ENCODE assay signal across 8 cellular contexts in genomic region chr1:25615563-25616079, GRCh38. TPM values are rescaled to one million over a fixed set of nuclear protein-coding genes. Genes with fewer than 3 reads are reported as not detected.
A peak's percentile ranks its signal among the peaks of the same experiment; 100 is the strongest.
DNase-seq lines count a peak whose midpoint lies in the region; ATAC-seq and TF ChIP-seq lines count a peak whose summit lies in the region.

No MANE protein-coding gene starts in this region.

- DNase-seq in GM12865 (ENCODE audit: low read depth) (no peak), MG63 (no peak), AG08396 (ENCODE audit: low spot score) (no peak)
- no peak for DNase-seq in natural killer cell treated with Interleukin-12 subunit alpha and Interleukin-12 subunit beta and Interleukin-15 and Interleukin-18, amount 100 ng/mL, for 72 hours (ENCODE audit: low spot score)

- peak overlapping the region; percentile 75 for H3K4me3 Mint-ChIP-seq in natural killer cell treated with Interleukin-12 subunit alpha and Interleukin-12 subunit beta and Interleukin-15 and Interleukin-18, amount 100 ng/mL, for 72 hours

- H3K4me1 Mint-ChIP-seq in natural killer cell treated with Interleukin-12 subunit alpha and Interleukin-12 subunit beta and Interleukin-15 and Interleukin-18, amount 100 ng/mL, for 72 hours (ENCODE audit: low read depth in 2 of 2), result peaks cover 41 to 44% of the 10 kb centered on the region in 2 donors

- H3K27ac Mint-ChIP-seq in natural killer cell treated with Interleukin-12 subunit alpha and Interleukin-12 subunit beta and Interleukin-15 and Interleukin-18, amount 100 ng/mL, for 72 hours, result peak overlapping the region in 1 of 2 donors; percentile 5

- peaks cover 7% of the 10 kb centered on the region for H3K27me3 ChIP-seq in MG63

- H3K27ac ChIP-seq in cingulate gyrus (ENCODE audit: low read depth, low read length), result peak overlapping the region; percentile 70

- peaks cover 18 to 31% of the 10 kb centered on the region in 2 donors for H3K27me3 Mint-ChIP-seq in natural killer cell treated with Interleukin-12 subunit alpha and Interleukin-12 subunit beta and Interleukin-15 and Interleukin-18, amount 100 ng/mL, for 72 hours

- H3K4me3 ChIP-seq in GM12865 (ENCODE audit: low read depth, low read length) (peak overlapping the region; percentile 48), MG63 (peak overlapping the region; percentile 50)

- H3K36me3 ChIP-seq in MG63, result no peaks in the 10 kb centered on the region

- no peaks in the 10 kb centered on the region for H3K9me3 ChIP-seq in MG63

- no peaks in the 10 kb centered on the region for H3K9me3 Mint-ChIP-seq in natural killer cell treated with Interleukin-12 subunit alpha and Interleukin-12 subunit beta and Interleukin-15 and Interleukin-18, amount 100 ng/mL, for 72 hours

- no peak for ATAC-seq in natural killer cell treated with Interleukin-12 subunit alpha and Interleukin-12 subunit beta and Interleukin-15 and Interleukin-18, amount 100 ng/mL, for 72 hours
- ATAC-seq in GM21515 (IDR thresholded peaks at IDR 0.05; ENCODE audit: unreplicated experiment) (no peak), GM21528 (IDR thresholded peaks at IDR 0.05; ENCODE audit: low FRiP score, unreplicated experiment) (no peak), GM21723 (IDR thresholded peaks at IDR 0.05; ENCODE audit: unreplicated experiment) (no peak)

- no peak for TF ChIP-seq CTCF in GM12865 (IDR thresholded peaks at IDR 0.05; ENCODE audit: insufficient read depth, low read depth, low read length, missing control alignments)

- H3K36me3 Mint-ChIP-seq in natural killer cell treated with Interleukin-12 subunit alpha and Interleukin-12 subunit beta and Interleukin-15 and Interleukin-18, amount 100 ng/mL, for 72 hours, result no peaks in the 10 kb centered on the region

RNA-seq across cellular contexts. Expression of gene MAN1C1, which starts 1.0 kb away (rescaled TPM):
- 0.26 TPM in 1 of 2 replicates, not detected in the other for total RNA-seq in MG63 (2014; rRNA removed; shearing (Covaris generic); ENCODE audit: low replicate concordance)
- total RNA-seq in natural killer cell treated with Interleukin-12 subunit alpha and Interleukin-12 subunit beta and Interleukin-15 and Interleukin-18, amount 100 ng/mL, for 72 hours, result 1 to 10 TPM in 1 of 2 donors, under 1 TPM in 1; 0.88 to 2.5 TPM
